In genomic region chr5:25763781-25764180, GRCh38 we compare ENCODE assay signal across 32 cellular contexts.
"Had no signal": no experiment of that assay in that cellular context is flagged by ENCODE, and none has a peak within 500 bp of the region (broad histone marks: within the 10 kb centered on the region; RNA-seq: fewer than 3 reads in every experiment).

No MANE protein-coding gene starts in this region.

- ATAC-seq: effector memory CD8-positive, alpha-beta T cell; gastroesophageal sphincter; left cardiac atrium; left ventricle myocardium superior; mucosa of descending colon; natural killer cell treated with Interleukin-12 subunit alpha and Interleukin-12 subunit beta and Interleukin-15 and Interleukin-18, amount 100 ng/mL, for 72 hours; pancreas; stimulated activated memory B cell treated with anti-CD40 and anti-IgM and Interleukin-4, amounts not matched to agents 10 μg/mL and 1 μg/mL and 100 μg/mL, for 72 hours; stimulated activated naive CD8-positive, alpha-beta T cell treated with anti-CD3 and anti-CD28 coated beads, Interleukin-15, amount 100 ng/mL, for 72 hours; upper lobe of right lung had no signal

- H3K4me3 ChIP-seq: gastroesophageal sphincter, hepatocyte, mucosa of descending colon, pancreas, prostate gland, smooth muscle cell, thyroid gland, upper lobe of right lung had no signal

- H3K4me1 ChIP-seq: gastroesophageal sphincter, pancreas, prostate gland, thyroid gland, upper lobe of right lung had no signal

- H3K27ac ChIP-seq: brain microvascular endothelial cell, gastroesophageal sphincter, hepatocyte, pancreas, prostate gland, thyroid gland, upper lobe of right lung had no signal

- H3K9me3 ChIP-seq: gastroesophageal sphincter, pancreas, prostate gland, thyroid gland, upper lobe of right lung had no signal

- H3K27me3 ChIP-seq: brain microvascular endothelial cell, gastroesophageal sphincter, hepatocyte, pancreas, thyroid gland, upper lobe of right lung had no signal

- FAIRE-seq: astrocyte, keratinocyte, pancreas had no signal

- DNase-seq: activated CD4-positive, alpha-beta memory T cell treated with anti-CD3 and anti-CD28 coated beads for 36 hours; activated CD4-positive, alpha-beta T cell treated with anti-CD3 and anti-CD28 coated beads, Interleukin-2, amount 10 ng/mL, durations not matched to agents 24 days and 14 days; activated CD4-positive, CD25-positive, alpha-beta regulatory T cell treated with anti-CD3 and anti-CD28 coated beads, Interleukin-2, amount 50 U/mL, for 72 hours; activated CD8-positive, alpha-beta memory T cell treated with anti-CD3 and anti-CD28 coated beads, Interleukin-2, amount 50 U/mL, for 48 hours; activated gamma-delta T cell; activated naive CD4-positive, alpha-beta T cell treated with anti-CD3 and anti-CD28 coated beads, Interleukin-2, amount 50 U/mL, for 16 hours; activated T-cell treated with anti-CD3 and anti-CD28 coated beads, Interleukin-2, amount 50 U/mL, for 24 hours; amniotic stem cell; brain microvascular endothelial cell; caudate nucleus; cortex of kidney; effector memory CD8-positive, alpha-beta T cell; erythroblast; left cardiac atrium; left ventricle myocardium superior; mucosa of descending colon; pancreas; stimulated activated CD4-positive, alpha-beta T cell treated with anti-CD3 and anti-CD28 coated beads, Interleukin-1b, Interleukin-23, amount 100 ng/mL, for 48 hours; stimulated activated CD4-positive, alpha-beta T cell treated with anti-CD3 and anti-CD28 coated beads, Interleukin-4, amount 100 ng/mL, for 4 hours; stimulated activated CD8-positive, alpha-beta memory T cell treated with anti-CD3 and anti-CD28 coated beads, Interleukin-4, amount 100 ng/mL, for 48 hours; stimulated activated naive CD8-positive, alpha-beta T cell treated with anti-CD3 and anti-CD28 coated beads, Interleukin-15, amount 100 ng/mL, for 72 hours; T1000; thyroid gland; upper lobe of right lung had no signal

- H3K36me3 ChIP-seq: brain microvascular endothelial cell, gastroesophageal sphincter, pancreas, prostate gland, thyroid gland, upper lobe of right lung had no signal
